In genomic region chr7:27912751-27913150, GRCh38 we compare ENCODE assay signal across 21 cellular contexts.
A peak's percentile ranks its signal among the peaks of the same experiment; 100 is the strongest.
DNase-seq lines count a peak whose midpoint lies in the region; ATAC-seq, FAIRE-seq and TF ChIP-seq lines count a peak whose summit lies in the region.
"Had no signal": no experiment of that assay in that cellular context is flagged by ENCODE, and none has a peak within 500 bp of the region (broad histone marks: within the 10 kb centered on the region; RNA-seq: fewer than 3 reads in every experiment).

No MANE protein-coding gene starts in this region.

- no peak for DNase-seq in WTC11 (ENCODE audit: low spot score)
- DNase-seq in mesenchymal stem cell: no peak
- DNase-seq in urothelium cell line (ENCODE audit: low spot score): no peak
- DNase-seq in activated CD4-positive, alpha-beta T cell treated with anti-CD3 and anti-CD28 coated beads, Interleukin-2, amount 50 U/mL, for 48 hours: no peak
- DNase-seq: BE2C; CD8-positive, alpha-beta T cell; COR-L47; DMS153; DMS79 treated with DMSO at 0.1 percent for 48 hours; EL; H7 had no signal

- peaks cover 4% of the 10 kb centered on the region; the same call in 1 of the 2 replicates for H3K9me3 ChIP-seq in HUES64 (ENCODE audit: insufficient read depth, low read depth, low read length)
- no peaks in the 10 kb centered on the region for H3K9me3 ChIP-seq in mesenchymal stem cell (ENCODE audit: control insufficient read depth, low read length)
- H3K9me3 ChIP-seq: A549, BE2C had no signal

- no peaks in the 10 kb centered on the region for H3K27me3 ChIP-seq in HUES64 (ENCODE audit: insufficient read depth, low read length)
- H3K27me3 ChIP-seq in mesenchymal stem cell (ENCODE audit: control insufficient read depth in 1 of 2, insufficient read depth in 1 of 2, low read length in 2 of 2): no peaks in the 10 kb centered on the region
- H3K27me3 ChIP-seq: BE2C had no signal

- no peak overlapping the region for H2BK15ac ChIP-seq in mesenchymal stem cell (ENCODE audit: low read depth, poor library complexity, severe bottlenecking)

- H3K9me3 Mint-ChIP-seq in WTC11: peaks cover 10% of the 10 kb centered on the region

- H3K36me3 Mint-ChIP-seq in WTC11: peaks cover 13% of the 10 kb centered on the region
- H3K36me3 Mint-ChIP-seq: CD8-positive, alpha-beta T cell had no signal

- H3K36me3 ChIP-seq in HUES64 (ENCODE audit: insufficient read depth, low read length) (no peaks in the 10 kb centered on the region), mesenchymal stem cell (ENCODE audit: control insufficient read depth in 1 of 2, insufficient read depth in 2 of 2, low read depth in 1 of 2, low read length in 2 of 2) (no peaks in the 10 kb centered on the region)
- H3K36me3 ChIP-seq: BE2C had no signal

- peaks cover 34% of the 10 kb centered on the region for H3K79me1 ChIP-seq in mesenchymal stem cell (replicated peaks; ENCODE audit: low read length, poor library complexity, severe bottlenecking)

- H2BK5ac ChIP-seq in mesenchymal stem cell (ENCODE audit: low read depth, low read length, poor library complexity, severe bottlenecking): no peak overlapping the region

- CTCF ChIA-PET in WTC11 (lab: Charles Lee): interaction anchor here (1.6 kb wide), 1 partner anchor 181 kb away, joined by 4 read pairs; no protein-coding TSS in a partner anchor

- H3K27ac Mint-ChIP-seq in WTC11: peak overlapping the region; percentile 86; the same call in 1 of the 2 replicates
- H3K27ac Mint-ChIP-seq: CD8-positive, alpha-beta T cell had no signal

- 93% methylated on average over 7 of the region's 7 CpGs for WGBS in HUES64
- WGBS in mesenchymal stem cell: 98% methylated on average over 3 of the region's 7 CpGs

- H3K4me1 Mint-ChIP-seq in WTC11: peaks cover 71% of the 10 kb centered on the region

- H3K27me3 Mint-ChIP-seq in WTC11 (ENCODE audit: low read depth): no peaks in the 10 kb centered on the region

- ATAC-seq in WTC11 (no peak), GM18498 (IDR thresholded peaks at IDR 0.05; ENCODE audit: unreplicated experiment) (no peak), SK-N-SH treated with all-trans-retinoic acid at 6 μM for 48 hours (no peak)
- ATAC-seq: A549; CD8-positive, alpha-beta T cell; K562 had no signal

- H2AFZ ChIP-seq in mesenchymal stem cell (ENCODE audit: low read depth, low read length): no peak overlapping the region

- H3K4me3 Mint-ChIP-seq in WTC11: no peak overlapping the region
- H3K4me3 Mint-ChIP-seq: CD8-positive, alpha-beta T cell had no signal

- H3K27ac ChIP-seq in HUES64 (ENCODE audit: low read depth, low read length) (peak overlapping the region; percentile 71; the same call in 1 of the 2 replicates), mesenchymal stem cell (ENCODE audit: low read length, poor library complexity, severe bottlenecking) (no peak overlapping the region)
- H3K27ac ChIP-seq: A549, C4-2B had no signal

- H3K4me1 ChIP-seq in HUES64 (ENCODE audit: insufficient read depth, low read length) (peaks cover 50% of the 10 kb centered on the region), mesenchymal stem cell (ENCODE audit: control insufficient read depth, insufficient read depth, low read depth, low read length) (peaks cover 5% of the 10 kb centered on the region)

- H4K91ac ChIP-seq in mesenchymal stem cell (ENCODE audit: low read length): no peak overlapping the region

- peak; percentile 40 for FAIRE-seq in urothelium cell line (lab: Jason Lieb, UNC)
- FAIRE-seq: A549, D721Med, G401.6, GM12891, HTR-8/SVneo, K562 had no signal

- H3K4me3 ChIP-seq in HUES64 (ENCODE audit: low read length) (no peak overlapping the region), mesenchymal stem cell (ENCODE audit: insufficient read depth in 1 of 2, low read depth in 1 of 2, low read length in 2 of 2) (no peak overlapping the region)
- H3K4me3 ChIP-seq: A549, K562 had no signal

- peak overlapping the region; percentile 15 for H2AK5ac ChIP-seq in mesenchymal stem cell (ENCODE audit: low read length, severe bottlenecking)

- H3K4ac ChIP-seq in mesenchymal stem cell (ENCODE audit: low read depth in 1 of 2, low read length in 2 of 2): no peak overlapping the region

- no peak overlapping the region for H2BK120ac ChIP-seq in mesenchymal stem cell (ENCODE audit: low read depth, low read length)

- H3K23ac ChIP-seq in mesenchymal stem cell (ENCODE audit: low read length in 2 of 2): no peak overlapping the region

- no peak overlapping the region for H3K4me2 ChIP-seq in mesenchymal stem cell (ENCODE audit: low read length, poor library complexity, severe bottlenecking)
- H3K4me2 ChIP-seq: A549 had no signal

- POLR2A ChIA-PET in WTC11 (lab: Charles Lee): no interaction called here

- H3K9ac ChIP-seq in HUES64 (ENCODE audit: low read depth, low read length): no peak overlapping the region
- no peak overlapping the region for H3K9ac ChIP-seq in mesenchymal stem cell (ENCODE audit: low read length)

- no peak overlapping the region for H3K18ac ChIP-seq in mesenchymal stem cell (ENCODE audit: low read depth in 1 of 2, low read length in 2 of 2)

- no peak for TF ChIP-seq CTCF in WTC11 (IDR thresholded peaks at IDR 0.05)

- H3K14ac ChIP-seq in mesenchymal stem cell (ENCODE audit: low read length in 2 of 2): no peak overlapping the region

- H2BK12ac ChIP-seq in mesenchymal stem cell (ENCODE audit: low read length in 2 of 2): peak overlapping the region in 1 of 2 experiments; percentile 42

- no peak overlapping the region for H4K8ac ChIP-seq in mesenchymal stem cell (ENCODE audit: low read length)

TF ChIP-seq in WTC11, 78 proteins besides CTCF, POLR2A, EP300 and RAD21 (continues in another document):
- no peak for TF ChIP-seq ETV6 (CRISPR knock-in tag; IDR thresholded peaks at IDR 0.05)
- TF ChIP-seq RORB (CRISPR knock-in tag; IDR thresholded peaks at IDR 0.05): no peak
- TF ChIP-seq E2F4 (CRISPR knock-in tag; IDR thresholded peaks at IDR 0.05; ENCODE audit: borderline replicate concordance, low read depth): no peak

TF ChIP-seq in SK-N-SH treated with all-trans-retinoic acid at 6 μM for 48 hours, 23 proteins besides CTCF, POLR2A, EP300 and RAD21:
- TF ChIP-seq PATZ1 (CRISPR knock-in tag; IDR thresholded peaks at IDR 0.05; ENCODE audit: borderline replicate concordance): no peak
- no peak for TF ChIP-seq ISL1 (CRISPR knock-in tag; IDR thresholded peaks at IDR 0.05)
- no peak for TF ChIP-seq CREB5 (CRISPR knock-in tag; IDR thresholded peaks at IDR 0.05; ENCODE audit: low read depth)
- no peak for TF ChIP-seq OSR1 (CRISPR knock-in tag; IDR thresholded peaks at IDR 0.05)
